Comparison of ENCODE assay signal across 28 cellular contexts in genomic region chr16:79466111-79466510, GRCh38.
"Had no signal": no experiment of that assay in that cellular context is flagged by ENCODE, and none has a peak within 500 bp of the region (broad histone marks: within the 10 kb centered on the region; RNA-seq: fewer than 3 reads in every experiment).

No MANE protein-coding gene starts in this region.

- H3K27ac ChIP-seq: ascending aorta, esophagus muscularis mucosa, hepatocyte, neutrophil, ovary, sigmoid colon, thoracic aorta, uterus, WERI-Rb-1 had no signal

- H3K36me3 ChIP-seq: ascending aorta, esophagus muscularis mucosa, neutrophil, ovary, sigmoid colon, thoracic aorta, uterus, WERI-Rb-1 had no signal

- H3K27me3 ChIP-seq: ascending aorta, esophagus muscularis mucosa, hepatocyte, neutrophil, ovary, sigmoid colon, uterus had no signal

- H3K4me1 ChIP-seq: ascending aorta, esophagus muscularis mucosa, sigmoid colon, uterus had no signal

- H3K79me2 ChIP-seq: hepatocyte had no signal

- H3K4me2 ChIP-seq: hepatocyte had no signal

- DNase-seq: activated CD4-positive, alpha-beta T cell treated with anti-CD3 and anti-CD28 coated beads for 48 hours; activated CD4-positive, alpha-beta T cell treated with anti-CD3 and anti-CD28 coated beads, Interleukin-2, amount 50 U/mL, for 48 hours; activated CD8-positive, alpha-beta memory T cell treated with anti-CD3 and anti-CD28 coated beads, Interleukin-2, amount 50 U/mL, for 4 hours; activated gamma-delta T cell; activated naive CD4-positive, alpha-beta T cell treated with anti-CD3 and anti-CD28 coated beads, Interleukin-2, amount 10 ng/mL, durations not matched to agents 7 days and 5 days; activated naive CD8-positive, alpha-beta T cell treated with anti-CD3 and anti-CD28 coated beads, Interleukin-2, amount 10 ng/mL, durations not matched to agents 7 days and 5 days; activated T-cell treated with anti-CD3 and anti-CD28 coated beads, Interleukin-2, amount 50 U/mL, for 1 hour; cortex of kidney; effector memory CD8-positive, alpha-beta T cell; glutamatergic neuron; islet precursor cell; left cardiac atrium; left ventricle myocardium superior; nephron progenitor cell; ovary; sigmoid colon; small intestine; stimulated activated CD4-positive, alpha-beta T cell treated with anti-CD3 and anti-CD28 coated beads, Interleukin-4, amount 100 ng/mL, for 24 hours; T-helper 9 cell; uterus; WERI-Rb-1 had no signal

- H2AFZ ChIP-seq: hepatocyte had no signal

- H3K4me3 ChIP-seq: ascending aorta, esophagus muscularis mucosa, hepatocyte, ovary, sigmoid colon, thoracic aorta, uterus had no signal

- H3K9me3 ChIP-seq: ascending aorta, esophagus muscularis mucosa, neutrophil, ovary, sigmoid colon, thoracic aorta, uterus had no signal

- ATAC-seq: activated CD4-positive, CD25-positive, alpha-beta regulatory T cell treated with anti-CD3 and anti-CD28 coated beads, Interleukin-2, amount 50 U/mL, for 24 hours; effector memory CD8-positive, alpha-beta T cell; left cardiac atrium; left ventricle myocardium superior; stimulated activated effector memory CD8-positive, alpha-beta T cell treated with anti-CD3 and anti-CD28 coated beads, Interleukin-12 subunit alpha, Interleukin-12 subunit beta, amount 100 ng/mL, for 72 hours had no signal
